ENCODE assay signal across 15 cellular contexts in genomic region chr4:52196606-52197130, GRCh38.
A peak's percentile ranks its signal among the peaks of the same experiment; 100 is the strongest.
DNase-seq lines count a peak whose midpoint lies in the region; ATAC-seq and TF ChIP-seq lines count a peak whose summit lies in the region.
"Had no signal": no experiment of that assay in that cellular context is flagged by ENCODE, and none has a peak within 500 bp of the region (broad histone marks: within the 10 kb centered on the region; RNA-seq: fewer than 3 reads in every experiment).

No MANE protein-coding gene starts in this region.

- H3K4me1 ChIP-seq in PC-3 (ENCODE audit: insufficient read depth, low read length) = peaks cover 9% of the 10 kb centered on the region
- H3K4me1 ChIP-seq in mesenchymal stem cell (ENCODE audit: control insufficient read depth, insufficient read depth, low read depth, low read length) = peaks cover 6% of the 10 kb centered on the region

- H3K23ac ChIP-seq in mesenchymal stem cell (ENCODE audit: low read length in 2 of 2) = no peak overlapping the region

- no peaks in the 10 kb centered on the region for H3K79me1 ChIP-seq in mesenchymal stem cell (replicated peaks; ENCODE audit: low read length, poor library complexity, severe bottlenecking)

- WGBS in mesenchymal stem cell = 49% methylated on average over 1 of the region's 1 CpG

- H3K4me2 ChIP-seq in PC-3 (ENCODE audit: low read length) = no peak overlapping the region
- no peak overlapping the region for H3K4me2 ChIP-seq in mesenchymal stem cell (ENCODE audit: low read length, poor library complexity, severe bottlenecking)
- H3K4me2 ChIP-seq: BLaER1 treated with 17β-estradiol and CSF1 and Interleukin-3, amounts not matched to agents 10 nM and 100 nM; GM23338 had no signal

- no peak overlapping the region for H3K14ac ChIP-seq in mesenchymal stem cell (ENCODE audit: low read length in 2 of 2)

- H4K91ac ChIP-seq in mesenchymal stem cell (ENCODE audit: low read length) = no peak overlapping the region

- no peak overlapping the region for H2BK120ac ChIP-seq in mesenchymal stem cell (ENCODE audit: low read depth, low read length)

- DNase-seq in EH (ENCODE audit: low read depth) (peak; percentile 8), PC-3 (peak; percentile 53), mesenchymal stem cell (no peak), T-helper 9 cell (no peak), SK-N-DZ (ENCODE audit: low spot score) (no peak)
- DNase-seq: CD8-positive, alpha-beta T cell; DMS 273 treated with DMSO at 0.1 percent for 48 hours; DMS53; DND-41; HCEC 1CT; HFFc6; IMR-90 had no signal

- no peak for TF ChIP-seq CTCF in PC-3 (conservative IDR thresholded peaks at IDR 0.05; ENCODE audit: low read depth, low read length)

- H2AK5ac ChIP-seq in mesenchymal stem cell (ENCODE audit: low read length, severe bottlenecking) = no peak overlapping the region

- no peak overlapping the region for H2BK5ac ChIP-seq in mesenchymal stem cell (ENCODE audit: low read depth, low read length, poor library complexity, severe bottlenecking)

- no peak overlapping the region for H4K8ac ChIP-seq in mesenchymal stem cell (ENCODE audit: low read length)

- H3K79me2 ChIP-seq in PC-3 (ENCODE audit: low read length) = no peaks in the 10 kb centered on the region

- H3K9me2 ChIP-seq in PC-3 (replicated peaks; ENCODE audit: low read length) = no peaks in the 10 kb centered on the region

- no peaks in the 10 kb centered on the region for H4K20me1 ChIP-seq in PC-3 (ENCODE audit: low read length)
- H4K20me1 ChIP-seq: BLaER1 treated with 17β-estradiol and CSF1 and Interleukin-3, amounts not matched to agents 10 nM and 100 nM had no signal

- POLR2A ChIA-PET in PC-3 (lab: Charles Lee; ENCODE audit: unreplicated experiment) = interaction anchor here (0.7 kb wide), 1 partner anchor 12 kb away, joined by 3 read pairs; no protein-coding TSS in a partner anchor

- no peaks in the 10 kb centered on the region for H3K9me3 ChIP-seq in PC-3 (ENCODE audit: low read length)
- H3K9me3 ChIP-seq in mesenchymal stem cell (ENCODE audit: control insufficient read depth, low read length) = no peaks in the 10 kb centered on the region
- H3K9me3 ChIP-seq: BLaER1 treated with 17β-estradiol and CSF1 and Interleukin-3, amounts not matched to agents 10 nM and 100 nM had no signal

- H3K27ac ChIP-seq in PC-3 (ENCODE audit: low read length) (no peak overlapping the region), mesenchymal stem cell (ENCODE audit: low read length, poor library complexity, severe bottlenecking) (no peak overlapping the region)
- H3K27ac ChIP-seq: BLaER1 treated with 17β-estradiol and CSF1 and Interleukin-3, amounts not matched to agents 10 nM and 100 nM had no signal

- H3F3A ChIP-seq in PC-3 (ENCODE audit: low read length, unreplicated experiment) = no peaks in the 10 kb centered on the region

- H3K27me3 ChIP-seq in PC-3 (ENCODE audit: low read length) = no peaks in the 10 kb centered on the region
- H3K27me3 ChIP-seq in mesenchymal stem cell (ENCODE audit: control insufficient read depth in 1 of 2, insufficient read depth in 1 of 2, low read length in 2 of 2) = no peaks in the 10 kb centered on the region

- BruUV-seq in PC-3 (replicated peaks; lab: Mats Ljungman, UMichigan) = no TSS peak

- H3K9ac ChIP-seq in PC-3 (ENCODE audit: low read length) (no peak overlapping the region), mesenchymal stem cell (ENCODE audit: low read length) (peak overlapping the region; percentile 77)
- H3K9ac ChIP-seq: BLaER1 treated with 17β-estradiol and CSF1 and Interleukin-3, amounts not matched to agents 10 nM and 100 nM had no signal

- CTCF ChIA-PET in PC-3 (lab: Charles Lee) = no interaction called here

- intact Hi-C loops in PC-3 (cut with micrococcal nuclease) = no loop called here

- H3K18ac ChIP-seq in mesenchymal stem cell (ENCODE audit: low read depth in 1 of 2, low read length in 2 of 2) = no peak overlapping the region

- H2AFZ ChIP-seq in PC-3 (ENCODE audit: low read length) (no peak overlapping the region), mesenchymal stem cell (ENCODE audit: low read depth, low read length) (no peak overlapping the region)
- H2AFZ ChIP-seq: GM23338 had no signal

- H2BK12ac ChIP-seq in mesenchymal stem cell (ENCODE audit: low read length in 2 of 2) = no peak overlapping the region

- no peak overlapping the region for H2BK15ac ChIP-seq in mesenchymal stem cell (ENCODE audit: low read depth, poor library complexity, severe bottlenecking)

- H3K36me3 ChIP-seq in PC-3 (ENCODE audit: low read depth, low read length) = no peaks in the 10 kb centered on the region
- H3K36me3 ChIP-seq in mesenchymal stem cell (ENCODE audit: control insufficient read depth in 1 of 2, insufficient read depth in 2 of 2, low read depth in 1 of 2, low read length in 2 of 2) = peaks cover 0 to under 1% of the 10 kb centered on the region in 2 experiments
- H3K36me3 ChIP-seq: BLaER1 treated with 17β-estradiol and CSF1 and Interleukin-3, amounts not matched to agents 10 nM and 100 nM had no signal

- ATAC-seq in PC-3 (peak; percentile 39), GM18502 (IDR thresholded peaks at IDR 0.05; ENCODE audit: poor library complexity, unreplicated experiment) (no peak)
- ATAC-seq: CD8-positive, alpha-beta T cell; GM23338 had no signal

- H3K4ac ChIP-seq in mesenchymal stem cell (ENCODE audit: low read depth in 1 of 2, low read length in 2 of 2) = no peak overlapping the region

- H3K4me3 ChIP-seq in PC-3 (ENCODE audit: low read length) (no peak overlapping the region), mesenchymal stem cell (ENCODE audit: insufficient read depth in 1 of 2, low read depth in 1 of 2, low read length in 2 of 2) (no peak overlapping the region)
- H3K4me3 ChIP-seq: BLaER1 treated with 17β-estradiol and CSF1 and Interleukin-3, amounts not matched to agents 10 nM and 100 nM; GM23338 had no signal

Comparison
In these comparisons a context has a peak if more than half of its experiments do, and no peak if none do; other contexts are left out.
1. DNase-seq: peak in EH (single experiment) and PC-3 (single experiment); none in mesenchymal stem cell (single experiment), T-helper 9 cell (single experiment) and SK-N-DZ (single experiment).